In genomic region chr9:128279088-128280073, GRCh38 we compare ENCODE assay signal across 1 cellular context.
TF ChIP-seq lines count a peak whose summit lies in the region.
"Not testable (repeated sequence)": the region's sequence is repeated elsewhere in the genome, so short reads cannot be mapped to it uniquely, and the experiment has no call there.

No MANE protein-coding gene starts in this region.

TF ChIP-seq in K562, 482 proteins besides CTCF, POLR2A, EP300 and RAD21 (continues in another document):
- TF ChIP-seq OTX1 (CRISPR knock-in tag; IDR thresholded peaks at IDR 0.05) (peak; percentile 88), KDM2B (CRISPR knock-in tag; IDR thresholded peaks at IDR 0.05) (0 out of 2 replicates have a peak, but pooled peaks have one; percentile 72), ID3 (tag; IDR thresholded peaks at IDR 0.05) (peak; percentile 24; the same call in 1 of the 2 replicates), ZNF561 (CRISPR knock-in tag; conservative IDR thresholded peaks at IDR 0.05) (peak; percentile 70; the same call in 1 of the 2 replicates), ZNF449 (CRISPR knock-in tag; IDR thresholded peaks at IDR 0.05) (peak; percentile 29; the same call in 1 of the 2 replicates), MAZ (CRISPR knock-in tag; conservative IDR thresholded peaks at IDR 0.05 in 1 of 2, IDR thresholded peaks at IDR 0.05 in 1 of 2) (peak in 1 of 2 experiments; percentile 37; a peak in 2 of 4 replicates), SMAD3 (CRISPR knock-in tag; conservative IDR thresholded peaks at IDR 0.05) (0 out of 2 replicates have a peak, but pooled peaks have one; percentile 65), NR4A1 (CRISPR knock-in tag; IDR thresholded peaks at IDR 0.05) (peak; percentile 91), NR4A1 (tag; IDR thresholded peaks at IDR 0.05) (0 out of 2 replicates have a peak, but pooled peaks have one; percentile 27), KLF13 (tag; IDR thresholded peaks at IDR 0.05; ENCODE audit: borderline replicate concordance, low read depth) (0 out of 2 replicates have a peak, but pooled peaks have one; percentile 28), SMAD4 (CRISPR knock-in tag; conservative IDR thresholded peaks at IDR 0.05) (peak; percentile 36), ZNF79 (CRISPR knock-in tag; IDR thresholded peaks at IDR 0.05; ENCODE audit: low read depth) (0 out of 2 replicates have a peak, but pooled peaks have one; percentile 66), ZNF76 (CRISPR knock-in tag; IDR thresholded peaks at IDR 0.05; ENCODE audit: borderline replicate concordance) (peak; percentile 62), ZBTB9 (CRISPR knock-in tag; IDR thresholded peaks at IDR 0.05) (peak; percentile 88), ZNF239 (CRISPR knock-in tag; IDR thresholded peaks at IDR 0.05) (peak; percentile 53), ERF (CRISPR knock-in tag; IDR thresholded peaks at IDR 0.05) (peak; percentile 38), ZNF445 (CRISPR knock-in tag; IDR thresholded peaks at IDR 0.05; ENCODE audit: low read depth) (peak; percentile 72; the same call in 1 of the 2 replicates), ZNF212 (CRISPR knock-in tag; IDR thresholded peaks at IDR 0.05) (0 out of 2 replicates have a peak, but pooled peaks have one; percentile 83), HMG20A (CRISPR knock-in tag; conservative IDR thresholded peaks at IDR 0.05) (peak; percentile 69), ZNF778 (CRISPR knock-in tag; IDR thresholded peaks at IDR 0.05) (0 out of 2 replicates have a peak, but pooled peaks have one; percentile 35), BHLHE40 (IDR thresholded peaks at IDR 0.05; ENCODE audit: low read length) (peak; percentile 92), ZNF436 (CRISPR knock-in tag; IDR thresholded peaks at IDR 0.05) (peak; percentile 53), RREB1 (CRISPR knock-in tag; IDR thresholded peaks at IDR 0.05) (peak; percentile 81), POU5F1 (IDR thresholded peaks at IDR 0.05; ENCODE audit: borderline replicate concordance, low read depth, low read length, partially characterized antibody) (peak; percentile 24), REST (CRISPR knock-in tag; IDR thresholded peaks at IDR 0.05; ENCODE audit: low read depth) (peak; percentile 81; the same call in 1 of the 2 replicates), ZSCAN32 (CRISPR knock-in tag; IDR thresholded peaks at IDR 0.05) (peak; percentile 63; the same call in 1 of the 2 replicates), PHF8 (IDR thresholded peaks at IDR 0.05; ENCODE audit: borderline replicate concordance, low read length) (peak; percentile 19; the same call in 1 of the 2 replicates), TBL1XR1 (IDR thresholded peaks at IDR 0.05; ENCODE audit: low read length in 2 of 2) (peak in 1 of 2 experiments; percentile 36; a peak in 1 of 4 replicates), TEAD1 (CRISPR knock-in tag; IDR thresholded peaks at IDR 0.05) (peak in 1 of 2 experiments; percentile 57; a peak in 2 of 4 replicates), ZBTB17 (CRISPR knock-in tag; IDR thresholded peaks at IDR 0.05) (peak; percentile 83), E2F1 (CRISPR knock-in tag; IDR thresholded peaks at IDR 0.05) (peak; percentile 22; the same call in 1 of the 2 replicates), MAFF (IDR thresholded peaks at IDR 0.05; ENCODE audit: low read length) (peak; percentile 96), ZNF347 (CRISPR knock-in tag; IDR thresholded peaks at IDR 0.05; ENCODE audit: low read depth) (0 out of 2 replicates have a peak, but pooled peaks have one; percentile 57), ZNF41 (CRISPR knock-in tag; conservative IDR thresholded peaks at IDR 0.05) (peak; percentile 47; the same call in 1 of the 2 replicates), TSHZ1 (CRISPR knock-in tag; IDR thresholded peaks at IDR 0.05) (0 out of 2 replicates have a peak, but pooled peaks have one; percentile 61), ZNF583 (CRISPR knock-in tag; IDR thresholded peaks at IDR 0.05) (peak; percentile 87; the same call in 1 of the 2 replicates), CLOCK (CRISPR knock-in tag; IDR thresholded peaks at IDR 0.05; ENCODE audit: borderline replicate concordance) (peak; percentile 61; the same call in 1 of the 2 replicates), NFXL1 (CRISPR knock-in tag; IDR thresholded peaks at IDR 0.05) (peak; percentile 75; the same call in 1 of the 2 replicates), ATF1 (tag; IDR thresholded peaks at IDR 0.05) (peak; percentile 75)
- not testable (repeated sequence) for TF ChIP-seq ID3, ATF1 (CRISPR knock-in tag; IDR thresholded peaks at IDR 0.05)
